Comparison of ENCODE assay signal across 23 cellular contexts in genomic region chr1:69511426-69512192, GRCh38.
"Had no signal": no experiment of that assay in that cellular context is flagged by ENCODE, and none has a peak within 500 bp of the region (broad histone marks: within the 10 kb centered on the region; RNA-seq: fewer than 3 reads in every experiment).

No MANE protein-coding gene starts in this region.

- H3K36me3 Mint-ChIP-seq: activated naive CD4-positive, alpha-beta T cell treated with anti-CD3 and anti-CD28 coated beads, Interleukin-2, amount 10 ng/mL, durations not matched to agents 7 days and 5 days had no signal

- H3K9me3 Mint-ChIP-seq: activated naive CD4-positive, alpha-beta T cell treated with anti-CD3 and anti-CD28 coated beads, Interleukin-2, amount 10 ng/mL, durations not matched to agents 7 days and 5 days; activated naive CD8-positive, alpha-beta T cell treated with anti-CD3 and anti-CD28 coated beads, Interleukin-2, amount 50 U/mL, for 24 hours had no signal

- H3K27ac Mint-ChIP-seq: activated naive CD4-positive, alpha-beta T cell treated with anti-CD3 and anti-CD28 coated beads, Interleukin-2, amount 10 ng/mL, durations not matched to agents 7 days and 5 days; activated naive CD8-positive, alpha-beta T cell treated with anti-CD3 and anti-CD28 coated beads, Interleukin-2, amount 50 U/mL, for 24 hours; progenitor cell of endocrine pancreas had no signal

- H3K27me3 Mint-ChIP-seq: activated naive CD4-positive, alpha-beta T cell treated with anti-CD3 and anti-CD28 coated beads, Interleukin-2, amount 10 ng/mL, durations not matched to agents 7 days and 5 days; activated naive CD8-positive, alpha-beta T cell treated with anti-CD3 and anti-CD28 coated beads, Interleukin-2, amount 50 U/mL, for 24 hours; progenitor cell of endocrine pancreas had no signal

- H3K4me1 Mint-ChIP-seq: activated naive CD4-positive, alpha-beta T cell treated with anti-CD3 and anti-CD28 coated beads, Interleukin-2, amount 10 ng/mL, durations not matched to agents 7 days and 5 days; activated naive CD8-positive, alpha-beta T cell treated with anti-CD3 and anti-CD28 coated beads, Interleukin-2, amount 50 U/mL, for 24 hours had no signal

- H3K4me3 Mint-ChIP-seq: activated naive CD4-positive, alpha-beta T cell treated with anti-CD3 and anti-CD28 coated beads, Interleukin-2, amount 10 ng/mL, durations not matched to agents 7 days and 5 days; activated naive CD8-positive, alpha-beta T cell treated with anti-CD3 and anti-CD28 coated beads, Interleukin-2, amount 50 U/mL, for 24 hours had no signal

- DNase-seq: activated CD4-positive, alpha-beta T cell treated with anti-CD3 and anti-CD28 coated beads for 1 hour; activated CD8-positive, alpha-beta memory T cell treated with anti-CD3 and anti-CD28 coated beads for 24 hours; activated CD8-positive, alpha-beta memory T cell treated with anti-CD3 and anti-CD28 coated beads, Interleukin-2, amount 50 U/mL, for 48 hours; activated effector memory CD4-positive, alpha-beta T cell treated with Interleukin-2 at 50 U/mL for 16 hours; activated naive CD4-positive, alpha-beta T cell treated with anti-CD3 and anti-CD28 coated beads, Interleukin-2, amount 10 ng/mL, durations not matched to agents 7 days and 5 days; activated naive CD8-positive, alpha-beta T cell treated with anti-CD3 and anti-CD28 coated beads, Interleukin-2, amount 50 U/mL, for 24 hours; activated T-cell treated with anti-CD3 and anti-CD28 coated beads, Interleukin-2, amount 50 U/mL, for 48 hours; aorta; cerebellar nuclear complex; dermis blood vessel endothelial cell; effector memory CD4-positive, alpha-beta T cell; glutamatergic neuron; hippocampal formation; mammary epithelial cell; midbrain; occipital lobe; stimulated activated CD4-positive, alpha-beta T cell treated with anti-CD3 and anti-CD28 coated beads, Interleukin-1b, Interleukin-23, amount 100 ng/mL, for 48 hours; stimulated activated CD8-positive, alpha-beta memory T cell treated with anti-CD3 and anti-CD28 coated beads, Interleukin-4, amount 100 ng/mL, for 48 hours; stimulated activated naive CD4-positive, alpha-beta T cell; T-helper 2 cell; WERI-Rb-1 had no signal

- ATAC-seq: activated naive CD8-positive, alpha-beta T cell treated with anti-CD3 and anti-CD28 coated beads, Interleukin-2, amount 50 U/mL, for 24 hours; left lobe of liver had no signal
